6 cellular contexts compared by ENCODE assay signal in the genomic region with DNA sequence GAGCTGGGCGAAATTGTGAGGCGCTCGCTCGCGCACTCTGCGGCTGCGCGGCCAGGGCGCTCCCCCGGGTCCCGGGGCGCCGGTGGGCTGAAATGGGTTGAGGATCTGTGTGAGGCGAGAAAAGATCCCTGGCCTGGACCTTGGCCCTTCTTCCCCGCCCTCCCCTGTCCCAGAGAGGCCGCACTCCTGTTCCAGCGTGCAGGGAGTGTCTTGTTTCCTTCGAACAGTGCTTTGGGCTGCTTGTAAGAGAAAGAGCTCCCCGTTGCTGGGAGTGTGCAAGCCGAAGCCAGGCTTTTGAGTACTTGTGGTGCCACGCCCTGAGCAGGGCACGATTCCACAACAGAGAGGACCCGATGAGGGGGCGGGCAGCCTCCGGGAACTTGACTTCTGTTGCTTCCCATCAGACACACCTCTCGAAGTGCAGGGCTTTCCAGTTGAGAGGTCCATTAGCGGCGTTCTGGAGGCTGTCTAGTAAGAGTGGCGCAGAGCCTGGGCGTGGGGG. TPM values are rescaled to one million over a fixed set of nuclear protein-coding genes. Genes with fewer than 3 reads are reported as not detected.
A peak's percentile ranks its signal among the peaks of the same experiment; 100 is the strongest.
DNase-seq lines count a peak whose midpoint lies in the region; ATAC-seq, FAIRE-seq and TF ChIP-seq lines count a peak whose summit lies in the region.

No MANE protein-coding gene starts in this region.

- FAIRE-seq in GM12891 (lab: Jason Lieb, UNC) = no peak

- H3K36me3 ChIP-seq in iPS DF 6.9 (ENCODE audit: control insufficient read depth, insufficient read depth, low read length) = peaks cover 13% of the 10 kb centered on the region
- peaks cover 0 to 3% of the 10 kb centered on the region in 2 donors for H3K36me3 ChIP-seq in vagina

- peak overlapping the region; percentile 94; the same call in 1 of the 2 replicates for H3K4me3 ChIP-seq in iPS DF 6.9 (ENCODE audit: low read length)
- H3K4me3 ChIP-seq in vagina = peak overlapping the region; percentile 55 to 85

- no peaks in the 10 kb centered on the region for H3K9me3 ChIP-seq in iPS DF 6.9 (ENCODE audit: control insufficient read depth, insufficient read depth, low read length)
- H3K9me3 ChIP-seq in vagina = no peaks in the 10 kb centered on the region

- H3K27ac ChIP-seq in iPS DF 6.9 (ENCODE audit: low read length) (no peak overlapping the region), vagina (peak overlapping the region; percentile 78)

- no peak for TF ChIP-seq POLR2A in GM12891 (IDR thresholded peaks at IDR 0.05; ENCODE audit: low read depth, low read length)
- TF ChIP-seq POLR2A in vagina (IDR thresholded peaks at IDR 0.05) = no peak

- no peak for TF ChIP-seq CTCF in vagina (IDR thresholded peaks at IDR 0.05)

- no peak for ATAC-seq in GM19035 (IDR thresholded peaks at IDR 0.05; ENCODE audit: unreplicated experiment)

- H3K27me3 ChIP-seq in iPS DF 6.9 (ENCODE audit: control insufficient read depth, insufficient read depth, low read length) (no peaks in the 10 kb centered on the region), vagina (no peaks in the 10 kb centered on the region)

- intact Hi-C loops in vagina (cut with DNase I) = no loop called here

- H3K4me1 ChIP-seq in iPS DF 6.9 (ENCODE audit: control insufficient read depth, insufficient read depth, low read length) (no peaks in the 10 kb centered on the region), vagina (peaks cover 18% of the 10 kb centered on the region)

- DNase-seq in GM12891 (ENCODE audit: insufficient read length, low spot score) (peak; percentile 99), RKO (ENCODE audit: low spot score) (peak; percentile 61), iPS DF 6.9 (ENCODE audit: low read depth, low spot score) (no peak), vagina (ENCODE audit: extremely low spot score in 2 of 2) (no peak), NCI-H446 treated with DMSO at 0.1 percent for 48 hours (lab: John Stamatoyannopoulos, UW) (no peak)

- no CpG with 5 or more reads among the region's 30 CpGs for WGBS in iPS DF 6.9 (ENCODE audit: insufficient coverage, insufficient read length)

TF ChIP-seq in GM12891, 5 proteins besides CTCF, POLR2A, EP300 and RAD21:
- TF ChIP-seq PAX5 (IDR thresholded peaks at IDR 0.05; ENCODE audit: insufficient read depth, low read length, severe bottlenecking) (no peak), TAF1 (IDR thresholded peaks at IDR 0.05; ENCODE audit: low read depth, low read length) (no peak), POU2F2 (IDR thresholded peaks at IDR 0.05; ENCODE audit: low read depth, low read length) (no peak), SPI1 (IDR thresholded peaks at IDR 0.05; ENCODE audit: low read depth, low read length) (no peak), POLR2AphosphoS5 (IDR thresholded peaks at IDR 0.05; ENCODE audit: low read depth, low read length) (no peak)
TF ChIP-seq in GM12891: peak in this region for 0.

RNA-seq across cellular contexts. Expression of gene DOLPP1, which starts 0.5 kb away (rescaled TPM):
- polyA plus RNA-seq in GM12891 (2012; ENCODE audit: low read depth, missing spikeins) = 6.5 TPM
- total RNA-seq in vagina = 3.2 TPM

RNA-seq across cellular contexts. Expression of gene CRAT, which starts 29.2 kb away (rescaled TPM):
- 1.9 TPM for polyA plus RNA-seq in GM12891 (2012; ENCODE audit: low read depth, missing spikeins)
- 59.9 TPM for total RNA-seq in vagina

RNA-seq across cellular contexts. Expression of gene PTPA, which starts 29.8 kb away (rescaled TPM):
- 42.1 TPM for polyA plus RNA-seq in GM12891 (2012; ENCODE audit: low read depth, missing spikeins)
- total RNA-seq in vagina = 46.2 TPM

RNA-seq across cellular contexts. Expression of gene MIGA2, which starts 45.0 kb away (rescaled TPM):
- 11.9 TPM for polyA plus RNA-seq in GM12891 (2012; ENCODE audit: low read depth, missing spikeins)
- total RNA-seq in vagina = 35.1 TPM

RNA-seq across cellular contexts. Expression of gene SH3GLB2, which starts 53.3 kb away (rescaled TPM):
- 20.6 TPM for polyA plus RNA-seq in GM12891 (2012; ENCODE audit: low read depth, missing spikeins)
- total RNA-seq in vagina = 86.2 TPM

Comparison
In these comparisons a context has a peak if more than half of its experiments do, and no peak if none do; other contexts are left out.
1. DNase-seq: peak in GM12891 (single experiment) and RKO (single experiment); none in iPS DF 6.9 (single experiment), vagina (0 of 2) and NCI-H446 treated with DMSO at 0.1 percent for 48 hours (single experiment).